18 cellular contexts compared by ENCODE assay signal in genomic region chr10:89649051-89649450, GRCh38. TPM values are rescaled to one million over a fixed set of nuclear protein-coding genes. Genes with fewer than 3 reads are reported as not detected.
DNase-seq lines count a peak whose midpoint lies in the region; ATAC-seq and TF ChIP-seq lines count a peak whose summit lies in the region.
"Had no signal": no experiment of that assay in that cellular context is flagged by ENCODE, and none has a peak within 500 bp of the region (broad histone marks: within the 10 kb centered on the region; RNA-seq: fewer than 3 reads in every experiment).

No MANE protein-coding gene starts in this region.

- H3K4me1 ChIP-seq in left ventricle myocardium inferior, result peaks cover 34% of the 10 kb centered on the region
- H3K4me1 ChIP-seq in heart left ventricle, result peaks cover 0 to 24% (median 7%) of the 10 kb centered on the region in 12 donors
- peaks cover 12 to 15% (median 13%) of the 10 kb centered on the region in 4 donors for H3K4me1 ChIP-seq in esophagus muscularis mucosa
- H3K4me1 ChIP-seq in GM23338 (ENCODE audit: insufficient read depth), result peaks cover 18% of the 10 kb centered on the region
- no peaks in the 10 kb centered on the region for H3K4me1 ChIP-seq in prostate gland (replicated peaks)

- no peaks in the 10 kb centered on the region for H3K36me3 ChIP-seq in left ventricle myocardium inferior
- H3K36me3 ChIP-seq in heart left ventricle, result no peaks in the 10 kb centered on the region
- H3K36me3 ChIP-seq in esophagus muscularis mucosa, result no peaks in the 10 kb centered on the region
- no peaks in the 10 kb centered on the region for H3K36me3 ChIP-seq in GM23338 (ENCODE audit: insufficient read depth)
- H3K36me3 ChIP-seq in prostate gland, result no peaks in the 10 kb centered on the region

- no peak for DNase-seq in left ventricle myocardium inferior
- DNase-seq in heart left ventricle, result no peak
- peak; percentile 31 for DNase-seq in NCI-H2171 treated with DMSO at 0.1 percent for 48 hours (lab: John Stamatoyannopoulos, UW)
- peak; percentile 10 for DNase-seq in esophagus muscularis mucosa (ENCODE audit: extremely low spot score)
- no peak for DNase-seq in GM23338 (ENCODE audit: low spot score)
- DNase-seq in prostate gland (ENCODE audit: low spot score), result no peak
- DNase-seq: BE2C; CD4-positive, CD25-positive, alpha-beta regulatory T cell; CD8-positive, alpha-beta memory T cell; COR-L47; DMS153; DMS79; GF-D8; GOT3; H7; KG1 had no signal

- H3K79me2 ChIP-seq in GM23338 (replicated peaks; ENCODE audit: insufficient read depth), result 0 out of 2 replicates have a peak, but pooled peaks cover 3% of the 10 kb centered on the region

- H3K9me2 ChIP-seq in GM23338 (ENCODE audit: insufficient read depth), result no peaks in the 10 kb centered on the region; the same call in 1 of the 2 replicates

- H3K9me3 Mint-ChIP-seq in GM23338, result peaks cover 10% of the 10 kb centered on the region; the same call in 1 of the 3 replicates
- H3K9me3 Mint-ChIP-seq: CD4-positive, CD25-positive, alpha-beta regulatory T cell; CD8-positive, alpha-beta memory T cell had no signal

- WGBS in heart left ventricle, 4 donors, result 92 to 98% (median 97%) methylated on average over 1 of the region's 1 CpG
- 87% methylated on average over 1 of the region's 1 CpG for WGBS in esophagus muscularis mucosa
- 96% methylated on average over 1 of the region's 1 CpG for WGBS in prostate gland

- no peaks in the 10 kb centered on the region for H3F3A ChIP-seq in GM23338 (replicated peaks; ENCODE audit: low read depth)

- H3K9me3 ChIP-seq in left ventricle myocardium inferior (replicated peaks), result no peaks in the 10 kb centered on the region
- H3K9me3 ChIP-seq in heart left ventricle, result no peaks in the 10 kb centered on the region
- H3K9me3 ChIP-seq in esophagus muscularis mucosa, result no peaks in the 10 kb centered on the region
- H3K9me3 ChIP-seq in prostate gland, result no peaks in the 10 kb centered on the region
- H3K9me3 ChIP-seq: BE2C had no signal

- TF ChIP-seq EP300 in esophagus muscularis mucosa (IDR thresholded peaks at IDR 0.05), result no peak

- peak overlapping the region; percentile 99 for H3K27ac ChIP-seq in left ventricle myocardium inferior (replicated peaks)
- H3K27ac ChIP-seq in heart left ventricle, result no peak overlapping the region
- no peak overlapping the region for H3K27ac ChIP-seq in esophagus muscularis mucosa (replicated peaks in 1 of 4)
- H3K27ac ChIP-seq in GM23338 (ENCODE audit: low read depth), result no peak overlapping the region
- no peak overlapping the region for H3K27ac ChIP-seq in prostate gland

- peaks cover 6% of the 10 kb centered on the region; the same call in 2 of the 3 replicates for H3K36me3 Mint-ChIP-seq in GM23338 (ENCODE audit: low read depth)
- H3K36me3 Mint-ChIP-seq: CD4-positive, CD25-positive, alpha-beta regulatory T cell had no signal

- no peak for ATAC-seq in heart left ventricle
- no peak for ATAC-seq in GM18520 (IDR thresholded peaks at IDR 0.05; ENCODE audit: unreplicated experiment)
- ATAC-seq in GM23338, result no peak
- ATAC-seq: HCT116 had no signal

- no peak overlapping the region for H3K4me3 Mint-ChIP-seq in GM23338
- H3K4me3 Mint-ChIP-seq: CD4-positive, CD25-positive, alpha-beta regulatory T cell had no signal

- no peaks in the 10 kb centered on the region for H4K20me1 ChIP-seq in GM23338 (replicated peaks; ENCODE audit: insufficient read depth)

- TF ChIP-seq POLR2A in heart left ventricle (IDR thresholded peaks at IDR 0.05), result no peak
- no peak for TF ChIP-seq POLR2A in esophagus muscularis mucosa (IDR thresholded peaks at IDR 0.05; ENCODE audit: low read depth)
- TF ChIP-seq POLR2A in prostate gland (IDR thresholded peaks at IDR 0.05), result no peak

- intact Hi-C loops in left ventricle myocardium inferior (cut with micrococcal nuclease), result no loop called here
- intact Hi-C loops in heart left ventricle (cut with DNase I), result loop anchor here in 5 of 10 donors (5.0 kb wide), 3 partner anchors 48 to 57 kb away; partner anchors contain the start of gene KIF20B (in 3 of the 5)
- intact Hi-C loops in esophagus muscularis mucosa (cut with DNase I), result no loop called here
- intact Hi-C loops in prostate gland (cut with DNase I), result loop anchor here (10.0 kb wide), 1 partner anchor 224 kb away; no protein-coding TSS in a partner anchor

- no peak for TF ChIP-seq CTCF in left ventricle myocardium inferior (IDR thresholded peaks at IDR 0.05; ENCODE audit: borderline replicate concordance)
- TF ChIP-seq CTCF in heart left ventricle (IDR thresholded peaks at IDR 0.05), result no peak
- no peak for TF ChIP-seq CTCF in esophagus muscularis mucosa (IDR thresholded peaks at IDR 0.05)
- no peak for TF ChIP-seq CTCF in GM23338 (conservative IDR thresholded peaks at IDR 0.05; ENCODE audit: low read depth in 2 of 2)
- TF ChIP-seq CTCF in prostate gland (IDR thresholded peaks at IDR 0.05), result no peak

- no peak overlapping the region for H2AFZ ChIP-seq in GM23338

- H3K4me3 ChIP-seq in left ventricle myocardium inferior (no peak overlapping the region), heart left ventricle (no peak overlapping the region), esophagus muscularis mucosa (no peak overlapping the region), GM23338 (no peak overlapping the region), prostate gland (no peak overlapping the region)

- peaks cover 9% of the 10 kb centered on the region for H3K27me3 Mint-ChIP-seq in GM23338 (ENCODE audit: insufficient read depth, low read depth, poor library complexity)

- H3K27me3 ChIP-seq in left ventricle myocardium inferior (ENCODE audit: low read depth) (no peaks in the 10 kb centered on the region), heart left ventricle (no peaks in the 10 kb centered on the region), esophagus muscularis mucosa (no peaks in the 10 kb centered on the region), GM23338 (ENCODE audit: insufficient read depth) (no peaks in the 10 kb centered on the region), prostate gland (replicated peaks; ENCODE audit: insufficient read depth) (no peaks in the 10 kb centered on the region)
- H3K27me3 ChIP-seq: BE2C had no signal

- no peak overlapping the region for H3K27ac Mint-ChIP-seq in GM23338
- H3K27ac Mint-ChIP-seq: CD4-positive, CD25-positive, alpha-beta regulatory T cell; CD8-positive, alpha-beta memory T cell had no signal

- H3K4me1 Mint-ChIP-seq in GM23338, result peaks cover 43% of the 10 kb centered on the region

- no peak overlapping the region for H3K4me2 ChIP-seq in GM23338

TF ChIP-seq in GM23338, 12 proteins besides CTCF, POLR2A, EP300 and RAD21:
- TF ChIP-seq ZNF331 (CRISPR knock-in tag; IDR thresholded peaks at IDR 0.05; ENCODE audit: low read depth) (no peak), CREB1 (CRISPR knock-in tag; IDR thresholded peaks at IDR 0.05; ENCODE audit: low read depth) (no peak), REST (IDR thresholded peaks at IDR 0.05; ENCODE audit: unreplicated experiment) (no peak), NANOG (IDR thresholded peaks at IDR 0.05; ENCODE audit: borderline replicate concordance) (no peak), POLR2AphosphoS5 (IDR thresholded peaks at IDR 0.05; ENCODE audit: low read depth) (no peak), EZH2phosphoT487 (IDR thresholded peaks at IDR 0.05; ENCODE audit: unreplicated experiment) (no peak)

RNA-seq across cellular contexts. Expression of gene PANK1, which starts 4.0 kb away (rescaled TPM):
- total RNA-seq in left ventricle myocardium inferior, result 21.4 TPM
- total RNA-seq in heart left ventricle, result 10 to 100 TPM in 8 of 9 donors, 1 to 10 TPM in 1; 9.6 to 24.7 (median 19.1) TPM
- polyA plus RNA-seq in heart left ventricle, result 1 to 10 TPM; 3.6 to 8.4 TPM
- 1 to 10 TPM; 2.0 to 5.0 (median 3.6) TPM for total RNA-seq in esophagus muscularis mucosa
- total RNA-seq in GM23338 (2014; rRNA removed; shearing (Covaris generic)), result 44.7 and 62.5 TPM in 2 replicates
- 14.6 and 15.2 TPM in 2 replicates for polyA plus RNA-seq in GM23338 (2016; fragmentation: Nextera tagmentation; extraction: Ambion mirVana)
- 10 to 100 TPM in 1 of 2 donors, 1 to 10 TPM in 1; 3.1 to 16.0 TPM for total RNA-seq in prostate gland

RNA-seq across cellular contexts. Expression of gene KIF20B, which starts 52.3 kb away (rescaled TPM):
- 2.4 TPM for total RNA-seq in left ventricle myocardium inferior
- 1 to 10 TPM in 8 of 9 donors, under 1 TPM in 1; 0.95 to 8.6 (median 2.4) TPM for total RNA-seq in heart left ventricle
- polyA plus RNA-seq in heart left ventricle, result 1 to 10 TPM in 1 of 2 donors, under 1 TPM in 1; 0.50 to 1.1 TPM
- total RNA-seq in esophagus muscularis mucosa, result 1 to 10 TPM; 1.4 to 2.1 (median 1.8) TPM
- total RNA-seq in GM23338 (2014; rRNA removed; shearing (Covaris generic)), result 42.3 and 42.7 TPM in 2 replicates
- 82.4 and 111 TPM in 2 replicates for polyA plus RNA-seq in GM23338 (2016; fragmentation: Nextera tagmentation; extraction: Ambion mirVana)
- total RNA-seq in prostate gland, result 1 to 10 TPM; 3.4 to 5.7 TPM

Comparison
In these comparisons a context has a peak if more than half of its experiments do, and no peak if none do; other contexts are left out.
1. DNase-seq: peak in NCI-H2171 treated with DMSO at 0.1 percent for 48 hours (single experiment) and esophagus muscularis mucosa (single experiment); none in left ventricle myocardium inferior (single experiment), heart left ventricle (0 of 5), GM23338 (single experiment) and prostate gland (single experiment).